ENCODE assay signal across 3 cellular contexts in the genomic region with DNA sequence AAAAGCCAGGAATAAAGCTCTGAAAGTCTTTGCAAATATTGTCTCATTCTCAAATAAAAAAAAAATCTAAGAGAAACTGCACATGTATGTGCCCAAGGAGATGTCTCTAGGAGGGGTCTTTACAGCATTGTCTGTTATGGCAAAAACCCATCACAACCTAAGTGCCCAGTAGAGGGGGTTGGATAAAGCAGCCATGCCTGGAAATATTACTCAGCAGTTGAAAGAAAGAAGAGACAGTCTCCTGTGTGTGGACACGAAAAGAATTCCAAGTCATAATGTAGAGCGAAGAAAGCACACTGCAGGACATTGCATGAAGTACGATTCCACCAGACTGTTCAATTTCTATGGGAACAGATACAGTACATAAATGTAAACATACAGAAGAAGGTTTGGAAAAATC.
TF ChIP-seq lines count a peak whose summit lies in the region.

No MANE protein-coding gene starts in this region.

TF ChIP-seq in A549, 52 proteins besides CTCF, POLR2A, EP300 and RAD21:
- TF ChIP-seq FOSL2 (IDR thresholded peaks at IDR 0.05), result no peak
- no peak for TF ChIP-seq FOSL2 (CRISPR knock-in tag; IDR thresholded peaks at IDR 0.05)
- no peak for TF ChIP-seq SMC3 (IDR thresholded peaks at IDR 0.05)
- no peak for TF ChIP-seq EHMT2 (IDR thresholded peaks at IDR 0.05; ENCODE audit: low read depth)
- TF ChIP-seq, protein P1, sequence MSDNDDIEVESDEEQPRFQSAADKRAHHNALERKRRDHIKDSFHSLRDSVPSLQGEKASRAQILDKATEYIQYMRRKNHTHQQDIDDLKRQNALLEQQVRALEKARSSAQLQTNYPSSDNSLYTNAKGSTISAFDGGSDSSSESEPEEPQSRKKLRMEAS (IDR thresholded peaks at IDR 0.05), result no peak
- no peak for TF ChIP-seq CBX8 (IDR thresholded peaks at IDR 0.05)
- TF ChIP-seq CHD4 (IDR thresholded peaks at IDR 0.05; ENCODE audit: borderline replicate concordance), result no peak
- no peak for TF ChIP-seq ESRRA (IDR thresholded peaks at IDR 0.05; ENCODE audit: borderline replicate concordance, low read length)
- TF ChIP-seq EHF (CRISPR knock-in tag; IDR thresholded peaks at IDR 0.05), result no peak
- TF ChIP-seq CEBPB (IDR thresholded peaks at IDR 0.05), result no peak
- no peak for TF ChIP-seq JUNB (IDR thresholded peaks at IDR 0.05)
- TF ChIP-seq, protein P2, sequence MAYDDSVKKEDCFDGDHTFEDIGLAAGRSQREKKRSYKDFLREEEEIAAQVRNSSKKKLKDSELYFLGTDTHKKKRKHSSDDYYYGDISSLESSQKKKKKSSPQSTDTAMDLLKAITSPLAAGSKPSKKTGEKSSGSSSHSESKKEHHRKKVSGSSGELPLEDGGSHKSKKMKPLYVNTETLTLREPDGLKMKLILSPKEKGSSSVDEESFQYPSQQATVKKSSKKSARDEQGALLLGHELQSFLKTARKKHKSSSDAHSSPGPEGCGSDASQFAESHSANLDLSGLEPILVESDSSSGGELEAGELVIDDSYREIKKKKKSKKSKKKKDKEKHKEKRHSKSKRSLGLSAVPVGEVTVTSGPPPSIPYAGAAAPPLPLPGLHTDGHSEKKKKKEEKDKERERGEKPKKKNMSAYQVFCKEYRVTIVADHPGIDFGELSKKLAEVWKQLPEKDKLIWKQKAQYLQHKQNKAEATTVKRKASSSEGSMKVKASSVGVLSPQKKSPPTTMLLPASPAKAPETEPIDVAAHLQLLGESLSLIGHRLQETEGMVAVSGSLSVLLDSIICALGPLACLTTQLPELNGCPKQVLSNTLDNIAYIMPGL (CRISPR knock-in tag; IDR thresholded peaks at IDR 0.05; ENCODE audit: borderline replicate concordance), result no peak
- no peak for TF ChIP-seq RFX5 (IDR thresholded peaks at IDR 0.05)
- TF ChIP-seq, protein P3, sequence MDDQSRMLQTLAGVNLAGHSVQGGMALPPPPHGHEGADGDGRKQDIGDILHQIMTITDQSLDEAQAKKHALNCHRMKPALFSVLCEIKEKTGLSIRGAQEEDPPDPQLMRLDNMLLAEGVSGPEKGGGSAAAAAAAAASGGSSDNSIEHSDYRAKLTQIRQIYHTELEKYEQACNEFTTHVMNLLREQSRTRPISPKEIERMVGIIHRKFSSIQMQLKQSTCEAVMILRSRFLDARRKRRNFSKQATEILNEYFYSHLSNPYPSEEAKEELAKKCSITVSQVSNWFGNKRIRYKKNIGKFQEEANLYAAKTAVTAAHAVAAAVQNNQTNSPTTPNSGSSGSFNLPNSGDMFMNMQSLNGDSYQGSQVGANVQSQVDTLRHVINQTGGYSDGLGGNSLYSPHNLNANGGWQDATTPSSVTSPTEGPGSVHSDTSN (IDR thresholded peaks at IDR 0.05), result no peak
- no peak for TF ChIP-seq PHF8 (IDR thresholded peaks at IDR 0.05; ENCODE audit: borderline replicate concordance, low read depth)
- TF ChIP-seq RNF2 (IDR thresholded peaks at IDR 0.05; ENCODE audit: borderline replicate concordance, low read depth), result no peak
- TF ChIP-seq ZNF302 (CRISPR knock-in tag; IDR thresholded peaks at IDR 0.05), result no peak

TF ChIP-seq in HCT116, 20 proteins besides CTCF, POLR2A, EP300 and RAD21:
- no peak for TF ChIP-seq JUND (IDR thresholded peaks at IDR 0.05)
- TF ChIP-seq, protein P4, sequence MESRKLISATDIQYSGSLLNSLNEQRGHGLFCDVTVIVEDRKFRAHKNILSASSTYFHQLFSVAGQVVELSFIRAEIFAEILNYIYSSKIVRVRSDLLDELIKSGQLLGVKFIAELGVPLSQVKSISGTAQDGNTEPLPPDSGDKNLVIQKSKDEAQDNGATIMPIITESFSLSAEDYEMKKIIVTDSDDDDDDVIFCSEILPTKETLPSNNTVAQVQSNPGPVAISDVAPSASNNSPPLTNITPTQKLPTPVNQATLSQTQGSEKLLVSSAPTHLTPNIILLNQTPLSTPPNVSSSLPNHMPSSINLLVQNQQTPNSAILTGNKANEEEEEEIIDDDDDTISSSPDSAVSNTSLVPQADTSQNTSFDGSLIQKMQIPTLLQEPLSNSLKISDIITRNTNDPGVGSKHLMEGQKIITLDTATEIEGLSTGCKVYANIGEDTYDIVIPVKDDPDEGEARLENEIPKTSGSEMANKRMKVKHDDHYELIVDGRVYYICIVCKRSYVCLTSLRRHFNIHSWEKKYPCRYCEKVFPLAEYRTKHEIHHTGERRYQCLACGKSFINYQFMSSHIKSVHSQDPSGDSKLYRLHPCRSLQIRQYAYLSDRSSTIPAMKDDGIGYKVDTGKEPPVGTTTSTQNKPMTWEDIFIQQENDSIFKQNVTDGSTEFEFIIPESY (IDR thresholded peaks at IDR 0.05; ENCODE audit: extremely low read depth, insufficient replicate concordance, low read length), result no peak
- no peak for TF ChIP-seq EZH2phosphoT487 (IDR thresholded peaks at IDR 0.05; ENCODE audit: borderline replicate concordance)
- TF ChIP-seq YY1 (IDR thresholded peaks at IDR 0.05; ENCODE audit: extremely low read depth, insufficient replicate concordance, low read depth, low read length), result no peak
- TF ChIP-seq ELF1 (IDR thresholded peaks at IDR 0.05; ENCODE audit: borderline replicate concordance, low read depth), result no peak
- no peak for TF ChIP-seq EZH2 (IDR thresholded peaks at IDR 0.05)
- TF ChIP-seq POLR2AphosphoS5 (IDR thresholded peaks at IDR 0.05; ENCODE audit: low read depth, low read length), result no peak
- no peak for TF ChIP-seq SIN3A (IDR thresholded peaks at IDR 0.05; ENCODE audit: low read depth)
- no peak for TF ChIP-seq FOSL1 (IDR thresholded peaks at IDR 0.05; ENCODE audit: low read depth)
- no peak for TF ChIP-seq TCF7L2 (IDR thresholded peaks at IDR 0.05; ENCODE audit: borderline replicate concordance, extremely low read depth, insufficient read depth, insufficient read length)
- TF ChIP-seq CBX3 (IDR thresholded peaks at IDR 0.05; ENCODE audit: low read depth), result no peak
- TF ChIP-seq SRF (IDR thresholded peaks at IDR 0.05; ENCODE audit: low read depth), result no peak

TF ChIP-seq in SK-N-SH treated with all-trans-retinoic acid at 6 μM for 48 hours, 23 proteins besides CTCF, POLR2A, EP300 and RAD21:
- TF ChIP-seq, protein P5, sequence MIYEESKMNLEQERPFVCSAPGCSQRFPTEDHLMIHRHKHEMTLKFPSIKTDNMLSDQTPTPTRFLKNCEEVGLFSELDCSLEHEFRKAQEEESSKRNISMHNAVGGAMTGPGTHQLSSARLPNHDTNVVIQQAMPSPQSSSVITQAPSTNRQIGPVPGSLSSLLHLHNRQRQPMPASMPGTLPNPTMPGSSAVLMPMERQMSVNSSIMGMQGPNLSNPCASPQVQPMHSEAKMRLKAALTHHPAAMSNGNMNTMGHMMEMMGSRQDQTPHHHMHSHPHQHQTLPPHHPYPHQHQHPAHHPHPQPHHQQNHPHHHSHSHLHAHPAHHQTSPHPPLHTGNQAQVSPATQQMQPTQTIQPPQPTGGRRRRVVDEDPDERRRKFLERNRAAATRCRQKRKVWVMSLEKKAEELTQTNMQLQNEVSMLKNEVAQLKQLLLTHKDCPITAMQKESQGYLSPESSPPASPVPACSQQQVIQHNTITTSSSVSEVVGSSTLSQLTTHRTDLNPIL (CRISPR knock-in tag; IDR thresholded peaks at IDR 0.05; ENCODE audit: low read depth), result no peak
- TF ChIP-seq ARNTL (CRISPR knock-in tag; IDR thresholded peaks at IDR 0.05; ENCODE audit: borderline replicate concordance, low read depth) (no peak), ZFP3 (CRISPR knock-in tag; IDR thresholded peaks at IDR 0.05) (no peak), PPARA (CRISPR knock-in tag; IDR thresholded peaks at IDR 0.05; ENCODE audit: borderline replicate concordance) (no peak), BACH2 (CRISPR knock-in tag; IDR thresholded peaks at IDR 0.05; ENCODE audit: borderline replicate concordance) (no peak), ZNF8 (CRISPR knock-in tag; IDR thresholded peaks at IDR 0.05) (no peak), RARB (CRISPR knock-in tag; IDR thresholded peaks at IDR 0.05) (no peak), ESRRG (CRISPR knock-in tag; IDR thresholded peaks at IDR 0.05) (no peak), GLIS3 (CRISPR knock-in tag; IDR thresholded peaks at IDR 0.05) (no peak)
- TF ChIP-seq, protein P6, sequence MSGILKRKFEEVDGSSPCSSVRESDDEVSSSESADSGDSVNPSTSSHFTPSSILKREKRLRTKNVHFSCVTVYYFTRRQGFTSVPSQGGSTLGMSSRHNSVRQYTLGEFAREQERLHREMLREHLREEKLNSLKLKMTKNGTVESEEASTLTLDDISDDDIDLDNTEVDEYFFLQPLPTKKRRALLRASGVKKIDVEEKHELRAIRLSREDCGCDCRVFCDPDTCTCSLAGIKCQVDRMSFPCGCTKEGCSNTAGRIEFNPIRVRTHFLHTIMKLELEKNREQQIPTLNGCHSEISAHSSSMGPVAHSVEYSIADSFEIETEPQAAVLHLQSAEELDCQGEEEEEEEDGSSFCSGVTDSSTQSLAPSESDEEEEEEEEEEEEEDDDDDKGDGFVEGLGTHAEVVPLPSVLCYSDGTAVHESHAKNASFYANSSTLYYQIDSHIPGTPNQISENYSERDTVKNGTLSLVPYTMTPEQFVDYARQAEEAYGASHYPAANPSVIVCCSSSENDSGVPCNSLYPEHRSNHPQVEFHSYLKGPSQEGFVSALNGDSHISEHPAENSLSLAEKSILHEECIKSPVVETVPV (CRISPR knock-in tag; IDR thresholded peaks at IDR 0.05), result no peak
- TF ChIP-seq, protein P7, sequence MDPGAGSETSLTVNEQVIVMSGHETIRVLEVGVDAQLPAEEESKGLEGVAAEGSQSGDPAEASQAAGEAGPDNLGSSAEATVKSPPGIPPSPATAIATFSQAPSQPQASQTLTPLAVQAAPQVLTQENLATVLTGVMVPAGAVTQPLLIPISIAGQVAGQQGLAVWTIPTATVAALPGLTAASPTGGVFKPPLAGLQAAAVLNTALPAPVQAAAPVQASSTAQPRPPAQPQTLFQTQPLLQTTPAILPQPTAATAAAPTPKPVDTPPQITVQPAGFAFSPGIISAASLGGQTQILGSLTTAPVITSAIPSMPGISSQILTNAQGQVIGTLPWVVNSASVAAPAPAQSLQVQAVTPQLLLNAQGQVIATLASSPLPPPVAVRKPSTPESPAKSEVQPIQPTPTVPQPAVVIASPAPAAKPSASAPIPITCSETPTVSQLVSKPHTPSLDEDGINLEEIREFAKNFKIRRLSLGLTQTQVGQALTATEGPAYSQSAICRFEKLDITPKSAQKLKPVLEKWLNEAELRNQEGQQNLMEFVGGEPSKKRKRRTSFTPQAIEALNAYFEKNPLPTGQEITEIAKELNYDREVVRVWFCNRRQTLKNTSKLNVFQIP (CRISPR knock-in tag; IDR thresholded peaks at IDR 0.05; ENCODE audit: borderline replicate concordance, low read depth), result no peak
- TF ChIP-seq, protein P8, sequence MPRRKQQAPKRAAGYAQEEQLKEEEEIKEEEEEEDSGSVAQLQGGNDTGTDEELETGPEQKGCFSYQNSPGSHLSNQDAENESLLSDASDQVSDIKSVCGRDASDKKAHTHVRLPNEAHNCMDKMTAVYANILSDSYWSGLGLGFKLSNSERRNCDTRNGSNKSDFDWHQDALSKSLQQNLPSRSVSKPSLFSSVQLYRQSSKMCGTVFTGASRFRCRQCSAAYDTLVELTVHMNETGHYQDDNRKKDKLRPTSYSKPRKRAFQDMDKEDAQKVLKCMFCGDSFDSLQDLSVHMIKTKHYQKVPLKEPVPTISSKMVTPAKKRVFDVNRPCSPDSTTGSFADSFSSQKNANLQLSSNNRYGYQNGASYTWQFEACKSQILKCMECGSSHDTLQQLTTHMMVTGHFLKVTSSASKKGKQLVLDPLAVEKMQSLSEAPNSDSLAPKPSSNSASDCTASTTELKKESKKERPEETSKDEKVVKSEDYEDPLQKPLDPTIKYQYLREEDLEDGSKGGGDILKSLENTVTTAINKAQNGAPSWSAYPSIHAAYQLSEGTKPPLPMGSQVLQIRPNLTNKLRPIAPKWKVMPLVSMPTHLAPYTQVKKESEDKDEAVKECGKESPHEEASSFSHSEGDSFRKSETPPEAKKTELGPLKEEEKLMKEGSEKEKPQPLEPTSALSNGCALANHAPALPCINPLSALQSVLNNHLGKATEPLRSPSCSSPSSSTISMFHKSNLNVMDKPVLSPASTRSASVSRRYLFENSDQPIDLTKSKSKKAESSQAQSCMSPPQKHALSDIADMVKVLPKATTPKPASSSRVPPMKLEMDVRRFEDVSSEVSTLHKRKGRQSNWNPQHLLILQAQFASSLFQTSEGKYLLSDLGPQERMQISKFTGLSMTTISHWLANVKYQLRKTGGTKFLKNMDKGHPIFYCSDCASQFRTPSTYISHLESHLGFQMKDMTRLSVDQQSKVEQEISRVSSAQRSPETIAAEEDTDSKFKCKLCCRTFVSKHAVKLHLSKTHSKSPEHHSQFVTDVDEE (CRISPR knock-in tag; IDR thresholded peaks at IDR 0.05), result no peak
TF ChIP-seq in SK-N-SH treated with all-trans-retinoic acid at 6 μM for 48 hours: peak in this region for 0.
